In the genomic region with DNA sequence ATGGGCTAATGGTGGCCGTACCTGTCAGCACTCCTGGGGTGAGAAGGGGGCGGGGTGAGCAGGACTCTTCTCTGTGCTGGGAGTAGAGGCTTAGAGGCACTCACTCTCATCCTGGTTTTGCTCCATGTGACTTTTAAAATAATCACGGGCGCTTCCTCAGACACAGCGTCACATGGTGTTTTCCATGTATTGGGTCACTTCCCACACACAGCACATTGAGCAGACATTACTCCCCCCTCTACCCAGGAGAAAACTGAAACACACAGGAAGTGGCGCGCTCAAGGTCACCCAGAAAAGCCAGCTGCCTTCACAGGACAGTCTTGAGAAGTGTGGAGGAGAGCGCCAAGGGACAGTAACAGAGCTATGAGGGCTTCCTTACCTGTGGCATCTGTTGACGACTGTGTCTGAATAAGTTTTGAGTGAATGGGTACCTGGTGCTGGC, we compare ENCODE assay signal across 1 cellular context.
TF ChIP-seq lines count a peak whose summit lies in the region.

No MANE protein-coding gene starts in this region.

TF ChIP-seq in HepG2, 621 proteins besides CTCF, POLR2A, EP300 and RAD21 (continued from another document and continues in another):
- TF ChIP-seq ZNF883 (CRISPR knock-in tag; IDR thresholded peaks at IDR 0.05; ENCODE audit: not compliant biosample characterization) (no peak), NR1H2 (CRISPR knock-in tag; IDR thresholded peaks at IDR 0.05; ENCODE audit: borderline replicate concordance, low read depth) (no peak), HMG20B (CRISPR knock-in tag; conservative IDR thresholded peaks at IDR 0.05) (no peak), XRCC5 (optimal IDR thresholded peaks at IDR 0.05; ENCODE audit: low read length) (peak; percentile 16), CBX2 (IDR thresholded peaks at IDR 0.05; ENCODE audit: low read depth, low read length) (no peak), CBX2 (CRISPR knock-in tag; IDR thresholded peaks at IDR 0.05; ENCODE audit: low read depth) (no peak), ZNF558 (CRISPR knock-in tag; IDR thresholded peaks at IDR 0.05; ENCODE audit: borderline replicate concordance) (no peak), HOXA5 (CRISPR knock-in tag; IDR thresholded peaks at IDR 0.05) (no peak), NFE2L2 (IDR thresholded peaks at IDR 0.05; ENCODE audit: low read length) (no peak), TCF7 (IDR thresholded peaks at IDR 0.05; ENCODE audit: low read depth) (0 out of 2 replicates have a peak, but pooled peaks have one; percentile 29), ZNF224 (CRISPR knock-in tag; IDR thresholded peaks at IDR 0.05) (no peak), MXI1 (IDR thresholded peaks at IDR 0.05; ENCODE audit: borderline replicate concordance, low read depth, low read length) (peak; percentile 81; the same call in 1 of the 3 replicates), EHMT2 (IDR thresholded peaks at IDR 0.05; ENCODE audit: borderline replicate concordance, low read depth, low read length) (no peak), ZNF598 (CRISPR knock-in tag; IDR thresholded peaks at IDR 0.05; ENCODE audit: borderline replicate concordance) (no peak), ARNT2 (CRISPR knock-in tag; IDR thresholded peaks at IDR 0.05; ENCODE audit: low read depth) (no peak), NR2C2 (CRISPR knock-in tag; IDR thresholded peaks at IDR 0.05; ENCODE audit: borderline replicate concordance) (no peak), ZNF354B (CRISPR knock-in tag; IDR thresholded peaks at IDR 0.05) (no peak), ZNF75D (CRISPR knock-in tag; IDR thresholded peaks at IDR 0.05; ENCODE audit: borderline replicate concordance) (no peak), ZNF552 (CRISPR knock-in tag; IDR thresholded peaks at IDR 0.05; ENCODE audit: borderline replicate concordance) (no peak), PCBP2 (optimal IDR thresholded peaks at IDR 0.05; ENCODE audit: low read depth, low read length, poor library complexity, severe bottlenecking) (no peak), ZNF33B (CRISPR knock-in tag; IDR thresholded peaks at IDR 0.05) (no peak), TBX2 (CRISPR knock-in tag; IDR thresholded peaks at IDR 0.05; ENCODE audit: borderline replicate concordance) (peak; percentile 50; the same call in 1 of the 2 replicates), ZNF776 (CRISPR knock-in tag; IDR thresholded peaks at IDR 0.05) (no peak), MXD4 (CRISPR knock-in tag; IDR thresholded peaks at IDR 0.05) (no peak; the same call in 1 of the 2 replicates), HNRNPL (IDR thresholded peaks at IDR 0.05; ENCODE audit: low read depth, low read length) (no peak), ZFP82 (CRISPR knock-in tag; IDR thresholded peaks at IDR 0.05; ENCODE audit: borderline replicate concordance) (no peak)
- TF ChIP-seq, protein P1, sequence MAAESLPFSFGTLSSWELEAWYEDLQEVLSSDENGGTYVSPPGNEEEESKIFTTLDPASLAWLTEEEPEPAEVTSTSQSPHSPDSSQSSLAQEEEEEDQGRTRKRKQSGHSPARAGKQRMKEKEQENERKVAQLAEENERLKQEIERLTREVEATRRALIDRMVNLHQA (CRISPR knock-in tag; IDR thresholded peaks at IDR 0.05): no peak
- TF ChIP-seq, protein P2, sequence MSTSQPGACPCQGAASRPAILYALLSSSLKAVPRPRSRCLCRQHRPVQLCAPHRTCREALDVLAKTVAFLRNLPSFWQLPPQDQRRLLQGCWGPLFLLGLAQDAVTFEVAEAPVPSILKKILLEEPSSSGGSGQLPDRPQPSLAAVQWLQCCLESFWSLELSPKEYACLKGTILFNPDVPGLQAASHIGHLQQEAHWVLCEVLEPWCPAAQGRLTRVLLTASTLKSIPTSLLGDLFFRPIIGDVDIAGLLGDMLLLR (CRISPR knock-in tag; IDR thresholded peaks at IDR 0.05): no peak
- TF ChIP-seq, protein P3, sequence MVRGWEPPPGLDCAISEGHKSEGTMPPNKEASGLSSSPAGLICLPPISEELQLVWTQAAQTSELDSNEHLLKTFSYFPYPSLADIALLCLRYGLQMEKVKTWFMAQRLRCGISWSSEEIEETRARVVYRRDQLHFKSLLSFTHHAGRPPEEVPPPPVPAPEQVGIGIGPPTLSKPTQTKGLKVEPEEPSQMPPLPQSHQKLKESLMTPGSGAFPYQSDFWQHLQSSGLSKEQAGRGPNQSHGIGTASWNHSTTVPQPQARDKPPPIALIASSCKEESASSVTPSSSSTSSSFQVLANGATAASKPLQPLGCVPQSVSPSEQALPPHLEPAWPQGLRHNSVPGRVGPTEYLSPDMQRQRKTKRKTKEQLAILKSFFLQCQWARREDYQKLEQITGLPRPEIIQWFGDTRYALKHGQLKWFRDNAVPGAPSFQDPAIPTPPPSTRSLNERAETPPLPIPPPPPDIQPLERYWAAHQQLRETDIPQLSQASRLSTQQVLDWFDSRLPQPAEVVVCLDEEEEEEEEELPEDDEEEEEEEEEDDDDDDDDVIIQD (CRISPR knock-in tag; IDR thresholded peaks at IDR 0.05; ENCODE audit: low read depth): no peak
- TF ChIP-seq, protein P4, sequence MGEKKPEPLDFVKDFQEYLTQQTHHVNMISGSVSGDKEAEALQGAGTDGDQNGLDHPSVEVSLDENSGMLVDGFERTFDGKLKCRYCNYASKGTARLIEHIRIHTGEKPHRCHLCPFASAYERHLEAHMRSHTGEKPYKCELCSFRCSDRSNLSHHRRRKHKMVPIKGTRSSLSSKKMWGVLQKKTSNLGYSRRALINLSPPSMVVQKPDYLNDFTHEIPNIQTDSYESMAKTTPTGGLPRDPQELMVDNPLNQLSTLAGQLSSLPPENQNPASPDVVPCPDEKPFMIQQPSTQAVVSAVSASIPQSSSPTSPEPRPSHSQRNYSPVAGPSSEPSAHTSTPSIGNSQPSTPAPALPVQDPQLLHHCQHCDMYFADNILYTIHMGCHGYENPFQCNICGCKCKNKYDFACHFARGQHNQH (CRISPR knock-in tag; IDR thresholded peaks at IDR 0.05): peak; percentile 74; the same call in 1 of the 2 replicates
- TF ChIP-seq, protein P5, sequence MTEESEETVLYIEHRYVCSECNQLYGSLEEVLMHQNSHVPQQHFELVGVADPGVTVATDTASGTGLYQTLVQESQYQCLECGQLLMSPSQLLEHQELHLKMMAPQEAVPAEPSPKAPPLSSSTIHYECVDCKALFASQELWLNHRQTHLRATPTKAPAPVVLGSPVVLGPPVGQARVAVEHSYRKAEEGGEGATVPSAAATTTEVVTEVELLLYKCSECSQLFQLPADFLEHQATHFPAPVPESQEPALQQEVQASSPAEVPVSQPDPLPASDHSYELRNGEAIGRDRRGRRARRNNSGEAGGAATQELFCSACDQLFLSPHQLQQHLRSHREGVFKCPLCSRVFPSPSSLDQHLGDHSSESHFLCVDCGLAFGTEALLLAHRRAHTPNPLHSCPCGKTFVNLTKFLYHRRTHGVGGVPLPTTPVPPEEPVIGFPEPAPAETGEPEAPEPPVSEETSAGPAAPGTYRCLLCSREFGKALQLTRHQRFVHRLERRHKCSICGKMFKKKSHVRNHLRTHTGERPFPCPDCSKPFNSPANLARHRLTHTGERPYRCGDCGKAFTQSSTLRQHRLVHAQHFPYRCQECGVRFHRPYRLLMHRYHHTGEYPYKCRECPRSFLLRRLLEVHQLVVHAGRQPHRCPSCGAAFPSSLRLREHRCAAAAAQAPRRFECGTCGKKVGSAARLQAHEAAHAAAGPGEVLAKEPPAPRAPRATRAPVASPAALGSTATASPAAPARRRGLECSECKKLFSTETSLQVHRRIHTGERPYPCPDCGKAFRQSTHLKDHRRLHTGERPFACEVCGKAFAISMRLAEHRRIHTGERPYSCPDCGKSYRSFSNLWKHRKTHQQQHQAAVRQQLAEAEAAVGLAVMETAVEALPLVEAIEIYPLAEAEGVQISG (CRISPR knock-in tag; IDR thresholded peaks at IDR 0.05): no peak
- TF ChIP-seq, protein P6, sequence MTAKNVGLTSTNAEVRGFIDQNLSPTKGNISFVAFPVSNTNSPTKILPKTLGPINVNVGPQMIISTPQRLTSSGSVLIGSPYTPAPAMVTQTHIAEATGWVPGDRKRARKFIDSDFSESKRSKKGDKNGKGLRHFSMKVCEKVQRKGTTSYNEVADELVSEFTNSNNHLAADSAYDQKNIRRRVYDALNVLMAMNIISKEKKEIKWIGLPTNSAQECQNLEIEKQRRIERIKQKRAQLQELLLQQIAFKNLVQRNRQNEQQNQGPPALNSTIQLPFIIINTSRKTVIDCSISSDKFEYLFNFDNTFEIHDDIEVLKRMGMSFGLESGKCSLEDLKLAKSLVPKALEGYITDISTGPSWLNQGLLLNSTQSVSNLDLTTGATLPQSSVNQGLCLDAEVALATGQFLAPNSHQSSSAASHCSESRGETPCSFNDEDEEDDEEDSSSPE (CRISPR knock-in tag; IDR thresholded peaks at IDR 0.05): no peak
- TF ChIP-seq, protein P7, sequence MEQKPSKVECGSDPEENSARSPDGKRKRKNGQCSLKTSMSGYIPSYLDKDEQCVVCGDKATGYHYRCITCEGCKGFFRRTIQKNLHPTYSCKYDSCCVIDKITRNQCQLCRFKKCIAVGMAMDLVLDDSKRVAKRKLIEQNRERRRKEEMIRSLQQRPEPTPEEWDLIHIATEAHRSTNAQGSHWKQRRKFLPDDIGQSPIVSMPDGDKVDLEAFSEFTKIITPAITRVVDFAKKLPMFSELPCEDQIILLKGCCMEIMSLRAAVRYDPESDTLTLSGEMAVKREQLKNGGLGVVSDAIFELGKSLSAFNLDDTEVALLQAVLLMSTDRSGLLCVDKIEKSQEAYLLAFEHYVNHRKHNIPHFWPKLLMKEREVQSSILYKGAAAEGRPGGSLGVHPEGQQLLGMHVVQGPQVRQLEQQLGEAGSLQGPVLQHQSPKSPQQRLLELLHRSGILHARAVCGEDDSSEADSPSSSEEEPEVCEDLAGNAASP (CRISPR knock-in tag; IDR thresholded peaks at IDR 0.05; ENCODE audit: borderline replicate concordance): no peak
- TF ChIP-seq, protein P8, sequence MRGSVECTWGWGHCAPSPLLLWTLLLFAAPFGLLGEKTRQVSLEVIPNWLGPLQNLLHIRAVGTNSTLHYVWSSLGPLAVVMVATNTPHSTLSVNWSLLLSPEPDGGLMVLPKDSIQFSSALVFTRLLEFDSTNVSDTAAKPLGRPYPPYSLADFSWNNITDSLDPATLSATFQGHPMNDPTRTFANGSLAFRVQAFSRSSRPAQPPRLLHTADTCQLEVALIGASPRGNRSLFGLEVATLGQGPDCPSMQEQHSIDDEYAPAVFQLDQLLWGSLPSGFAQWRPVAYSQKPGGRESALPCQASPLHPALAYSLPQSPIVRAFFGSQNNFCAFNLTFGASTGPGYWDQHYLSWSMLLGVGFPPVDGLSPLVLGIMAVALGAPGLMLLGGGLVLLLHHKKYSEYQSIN (CRISPR knock-in tag; IDR thresholded peaks at IDR 0.05; ENCODE audit: borderline replicate concordance): no peak
- TF ChIP-seq, protein P9, sequence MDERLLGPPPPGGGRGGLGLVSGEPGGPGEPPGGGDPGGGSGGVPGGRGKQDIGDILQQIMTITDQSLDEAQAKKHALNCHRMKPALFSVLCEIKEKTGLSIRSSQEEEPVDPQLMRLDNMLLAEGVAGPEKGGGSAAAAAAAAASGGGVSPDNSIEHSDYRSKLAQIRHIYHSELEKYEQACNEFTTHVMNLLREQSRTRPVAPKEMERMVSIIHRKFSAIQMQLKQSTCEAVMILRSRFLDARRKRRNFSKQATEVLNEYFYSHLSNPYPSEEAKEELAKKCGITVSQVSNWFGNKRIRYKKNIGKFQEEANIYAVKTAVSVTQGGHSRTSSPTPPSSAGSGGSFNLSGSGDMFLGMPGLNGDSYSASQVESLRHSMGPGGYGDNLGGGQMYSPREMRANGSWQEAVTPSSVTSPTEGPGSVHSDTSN (CRISPR knock-in tag; IDR thresholded peaks at IDR 0.05): no peak
- TF ChIP-seq, protein P10, sequence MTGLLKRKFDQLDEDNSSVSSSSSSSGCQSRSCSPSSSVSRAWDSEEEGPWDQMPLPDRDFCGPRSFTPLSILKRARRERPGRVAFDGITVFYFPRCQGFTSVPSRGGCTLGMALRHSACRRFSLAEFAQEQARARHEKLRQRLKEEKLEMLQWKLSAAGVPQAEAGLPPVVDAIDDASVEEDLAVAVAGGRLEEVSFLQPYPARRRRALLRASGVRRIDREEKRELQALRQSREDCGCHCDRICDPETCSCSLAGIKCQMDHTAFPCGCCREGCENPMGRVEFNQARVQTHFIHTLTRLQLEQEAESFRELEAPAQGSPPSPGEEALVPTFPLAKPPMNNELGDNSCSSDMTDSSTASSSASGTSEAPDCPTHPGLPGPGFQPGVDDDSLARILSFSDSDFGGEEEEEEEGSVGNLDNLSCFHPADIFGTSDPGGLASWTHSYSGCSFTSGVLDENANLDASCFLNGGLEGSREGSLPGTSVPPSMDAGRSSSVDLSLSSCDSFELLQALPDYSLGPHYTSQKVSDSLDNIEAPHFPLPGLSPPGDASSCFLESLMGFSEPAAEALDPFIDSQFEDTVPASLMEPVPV (CRISPR knock-in tag; IDR thresholded peaks at IDR 0.05): no peak
- TF ChIP-seq, protein P11, sequence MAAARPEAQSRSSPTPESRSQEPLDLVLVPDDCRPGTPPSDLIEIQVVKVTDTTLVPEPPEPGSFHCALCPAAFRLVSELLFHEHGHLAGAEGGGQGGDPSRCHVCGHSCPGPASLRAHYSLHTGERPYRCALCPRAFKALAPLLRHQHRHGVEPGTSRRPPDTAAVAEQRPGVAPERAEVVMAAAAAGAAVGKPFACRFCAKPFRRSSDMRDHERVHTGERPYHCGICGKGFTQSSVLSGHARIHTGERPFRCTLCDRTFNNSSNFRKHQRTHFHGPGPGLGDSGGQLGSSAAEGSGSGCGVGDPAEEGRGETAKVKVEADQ (CRISPR knock-in tag; IDR thresholded peaks at IDR 0.05; ENCODE audit: borderline replicate concordance): no peak
- TF ChIP-seq, protein P12, sequence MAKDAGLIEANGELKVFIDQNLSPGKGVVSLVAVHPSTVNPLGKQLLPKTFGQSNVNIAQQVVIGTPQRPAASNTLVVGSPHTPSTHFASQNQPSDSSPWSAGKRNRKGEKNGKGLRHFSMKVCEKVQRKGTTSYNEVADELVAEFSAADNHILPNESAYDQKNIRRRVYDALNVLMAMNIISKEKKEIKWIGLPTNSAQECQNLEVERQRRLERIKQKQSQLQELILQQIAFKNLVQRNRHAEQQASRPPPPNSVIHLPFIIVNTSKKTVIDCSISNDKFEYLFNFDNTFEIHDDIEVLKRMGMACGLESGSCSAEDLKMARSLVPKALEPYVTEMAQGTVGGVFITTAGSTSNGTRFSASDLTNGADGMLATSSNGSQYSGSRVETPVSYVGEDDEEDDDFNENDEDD (CRISPR knock-in tag; IDR thresholded peaks at IDR 0.05; ENCODE audit: borderline replicate concordance): peak; percentile 8; the same call in 1 of the 2 replicates
- TF ChIP-seq, protein P13, sequence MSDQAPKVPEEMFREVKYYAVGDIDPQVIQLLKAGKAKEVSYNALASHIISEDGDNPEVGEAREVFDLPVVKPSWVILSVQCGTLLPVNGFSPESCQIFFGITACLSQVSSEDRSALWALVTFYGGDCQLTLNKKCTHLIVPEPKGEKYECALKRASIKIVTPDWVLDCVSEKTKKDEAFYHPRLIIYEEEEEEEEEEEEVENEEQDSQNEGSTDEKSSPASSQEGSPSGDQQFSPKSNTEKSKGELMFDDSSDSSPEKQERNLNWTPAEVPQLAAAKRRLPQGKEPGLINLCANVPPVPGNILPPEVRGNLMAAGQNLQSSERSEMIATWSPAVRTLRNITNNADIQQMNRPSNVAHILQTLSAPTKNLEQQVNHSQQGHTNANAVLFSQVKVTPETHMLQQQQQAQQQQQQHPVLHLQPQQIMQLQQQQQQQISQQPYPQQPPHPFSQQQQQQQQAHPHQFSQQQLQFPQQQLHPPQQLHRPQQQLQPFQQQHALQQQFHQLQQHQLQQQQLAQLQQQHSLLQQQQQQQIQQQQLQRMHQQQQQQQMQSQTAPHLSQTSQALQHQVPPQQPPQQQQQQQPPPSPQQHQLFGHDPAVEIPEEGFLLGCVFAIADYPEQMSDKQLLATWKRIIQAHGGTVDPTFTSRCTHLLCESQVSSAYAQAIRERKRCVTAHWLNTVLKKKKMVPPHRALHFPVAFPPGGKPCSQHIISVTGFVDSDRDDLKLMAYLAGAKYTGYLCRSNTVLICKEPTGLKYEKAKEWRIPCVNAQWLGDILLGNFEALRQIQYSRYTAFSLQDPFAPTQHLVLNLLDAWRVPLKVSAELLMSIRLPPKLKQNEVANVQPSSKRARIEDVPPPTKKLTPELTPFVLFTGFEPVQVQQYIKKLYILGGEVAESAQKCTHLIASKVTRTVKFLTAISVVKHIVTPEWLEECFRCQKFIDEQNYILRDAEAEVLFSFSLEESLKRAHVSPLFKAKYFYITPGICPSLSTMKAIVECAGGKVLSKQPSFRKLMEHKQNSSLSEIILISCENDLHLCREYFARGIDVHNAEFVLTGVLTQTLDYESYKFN (CRISPR knock-in tag; conservative IDR thresholded peaks at IDR 0.05): no peak
